In genomic region chrX:72714471-72714916, GRCh38 we compare ENCODE assay signal across 8 cellular contexts. TPM values are rescaled to one million over a fixed set of nuclear protein-coding genes. Genes with fewer than 3 reads are reported as not detected.
A peak's percentile ranks its signal among the peaks of the same experiment; 100 is the strongest.
DNase-seq lines count a peak whose midpoint lies in the region; ATAC-seq and TF ChIP-seq lines count a peak whose summit lies in the region.

No MANE protein-coding gene starts in this region.

- no peak for TF ChIP-seq POLR2A in vagina (IDR thresholded peaks at IDR 0.05)

- peak overlapping the region; percentile 8; the same call in 1 of the 2 replicates for H3K4me3 ChIP-seq in GM06990 (replicated peaks; ENCODE audit: low read depth, low read length)
- H3K4me3 ChIP-seq in fibroblast of villous mesenchyme (ENCODE audit: low read depth, low read length) = peak overlapping the region; percentile 54
- peak overlapping the region; percentile 24 for H3K4me3 ChIP-seq in naive thymus-derived CD4-positive, alpha-beta T cell (ENCODE audit: low read length)
- peak overlapping the region; percentile 39 to 48 for H3K4me3 ChIP-seq in vagina

- H3K36me3 ChIP-seq in GM06990 (ENCODE audit: control insufficient read depth, insufficient read depth, low read length) = no peaks in the 10 kb centered on the region
- H3K36me3 ChIP-seq in naive thymus-derived CD4-positive, alpha-beta T cell (ENCODE audit: control insufficient read depth in 2 of 3, insufficient read depth in 3 of 3, low read length in 3 of 3) = no peaks in the 10 kb centered on the region
- no peaks in the 10 kb centered on the region for H3K36me3 ChIP-seq in vagina

- no peaks in the 10 kb centered on the region for H3K9me3 Mint-ChIP-seq in naive thymus-derived CD4-positive, alpha-beta T cell

- DNase-seq in A172 (ENCODE audit: low spot score) = peak; percentile 42
- DNase-seq in GM06990 (ENCODE audit: extremely low read depth, insufficient read length) = peak; percentile 3
- DNase-seq in NCI-H2081 (lab: John Stamatoyannopoulos, UW) = peak; percentile 56 to 59
- peak; percentile 24 to 27 for DNase-seq in activated T-cell treated with anti-CD3 and anti-CD28 coated beads, Interleukin-2, amount 50 U/mL, for 48 hours
- DNase-seq in fibroblast of villous mesenchyme (ENCODE audit: low read depth) = peak; percentile 75
- peak in 1 of 9 donors; percentile 20 for DNase-seq in naive thymus-derived CD4-positive, alpha-beta T cell
- no peak for DNase-seq in vagina (ENCODE audit: extremely low spot score in 2 of 2)
- no peak for DNase-seq in MV-4-11 (lab: John Stamatoyannopoulos, UW)

- intact Hi-C loops in naive thymus-derived CD4-positive, alpha-beta T cell (cut with micrococcal nuclease) = no loop called here
- intact Hi-C loops in vagina (cut with DNase I) = no loop called here

- peaks cover 0 to 10% (median 6%) of the 10 kb centered on the region in 7 donors for H3K4me1 Mint-ChIP-seq in naive thymus-derived CD4-positive, alpha-beta T cell

- CTCF ChIA-PET in naive thymus-derived CD4-positive, alpha-beta T cell (lab: Charles Lee) = no interaction called here

- TF ChIP-seq CTCF in GM06990 (IDR thresholded peaks at IDR 0.05; ENCODE audit: insufficient read depth, low read length, poor library complexity, severe bottlenecking) (no peak), fibroblast of villous mesenchyme (IDR thresholded peaks at IDR 0.05; ENCODE audit: insufficient read depth, low read depth, low read length) (no peak), vagina (IDR thresholded peaks at IDR 0.05) (no peak)

- H3K27me3 ChIP-seq in GM06990 (replicated peaks; ENCODE audit: control insufficient read depth, insufficient read depth, low read length) (no peaks in the 10 kb centered on the region), vagina (no peaks in the 10 kb centered on the region)
- H3K27me3 ChIP-seq in naive thymus-derived CD4-positive, alpha-beta T cell (ENCODE audit: control insufficient read depth in 2 of 2, insufficient read depth in 2 of 2, low read length in 2 of 2) = no peaks in the 10 kb centered on the region

- POLR2A ChIA-PET in naive thymus-derived CD4-positive, alpha-beta T cell (lab: Charles Lee) = no interaction called here

- no peaks in the 10 kb centered on the region for H3K4me1 ChIP-seq in naive thymus-derived CD4-positive, alpha-beta T cell (ENCODE audit: control insufficient read depth in 2 of 2, insufficient read depth in 2 of 2, low read length in 2 of 2)
- no peaks in the 10 kb centered on the region for H3K4me1 ChIP-seq in vagina

- peaks cover 0 to 11% (median 6%) of the 10 kb centered on the region in 5 donors for H3K27me3 Mint-ChIP-seq in naive thymus-derived CD4-positive, alpha-beta T cell

- H3K9me3 ChIP-seq in naive thymus-derived CD4-positive, alpha-beta T cell (ENCODE audit: control insufficient read depth in 2 of 3, low read length in 3 of 3) = no peaks in the 10 kb centered on the region
- H3K9me3 ChIP-seq in vagina = no peaks in the 10 kb centered on the region

- peaks cover 0 to 1% (median 0%) of the 10 kb centered on the region in 5 donors for H3K36me3 Mint-ChIP-seq in naive thymus-derived CD4-positive, alpha-beta T cell

- ATAC-seq in naive thymus-derived CD4-positive, alpha-beta T cell = no peak

- H3K27ac Mint-ChIP-seq in naive thymus-derived CD4-positive, alpha-beta T cell = peak overlapping the region in 1 of 9 donors; percentile 39

- H3K27ac ChIP-seq in naive thymus-derived CD4-positive, alpha-beta T cell (ENCODE audit: low read depth, low read length) = no peak overlapping the region
- peak overlapping the region; percentile 74 for H3K27ac ChIP-seq in vagina

- peak overlapping the region; percentile 43 to 80 (median 74) for H3K4me3 Mint-ChIP-seq in naive thymus-derived CD4-positive, alpha-beta T cell

RNA-seq across cellular contexts. Expression of gene PHKA1, which starts 0.4 kb away (rescaled TPM):
- 7.5 and 7.9 TPM in 2 replicates for total RNA-seq in A172 (2014; rRNA removed; shearing (Covaris generic))
- total RNA-seq in fibroblast of villous mesenchyme (7.4 and 8.6 TPM in 2 replicates), vagina (5.2 TPM)
- 1 to 10 TPM in 1 of 5 experiments, under 1 TPM in 4; 0.19 to 1.9 (median 0.41) TPM for total RNA-seq in naive thymus-derived CD4-positive, alpha-beta T cell
- polyA plus RNA-seq in naive thymus-derived CD4-positive, alpha-beta T cell = not detected

Comparison
In these comparisons a context has a peak if more than half of its experiments do, and no peak if none do; other contexts are left out.
1. DNase-seq: peak in A172 (single experiment), GM06990 (single experiment), NCI-H2081 (2 of 2), activated T-cell treated with anti-CD3 and anti-CD28 coated beads, Interleukin-2, amount 50 U/mL, for 48 hours (2 of 2) and fibroblast of villous mesenchyme (single experiment); none in vagina (0 of 2) and MV-4-11 (single experiment).
2. Peak in every context shown above with its lines, with median percentiles within 50 percentile points of each other: H3K4me3 ChIP-seq.